ENCODE assay signal across 1 cellular context in the genomic region with DNA sequence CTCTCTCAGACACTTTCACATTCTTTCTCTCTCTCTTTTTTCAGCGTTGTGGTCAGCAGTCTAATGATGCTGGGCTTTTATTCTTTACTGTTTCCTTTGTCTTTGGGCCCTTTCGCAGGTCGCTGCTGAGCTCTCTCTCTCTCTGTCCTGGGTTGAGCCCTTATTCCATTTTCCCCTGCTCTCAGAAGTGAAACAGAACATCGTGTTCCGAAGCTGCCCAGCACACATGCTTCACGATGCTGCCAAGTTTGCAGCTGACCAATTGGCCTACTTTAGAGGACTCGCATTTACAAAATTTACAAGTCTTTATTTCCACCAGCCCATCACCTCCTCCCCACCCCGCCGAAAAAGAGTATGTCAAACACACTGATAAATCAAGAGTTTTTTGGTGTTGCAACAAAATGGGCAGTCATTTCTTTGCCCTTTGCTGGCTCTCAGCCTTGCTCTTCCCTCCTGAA.
TF ChIP-seq lines count a peak whose summit lies in the region.

No MANE protein-coding gene starts in this region.

TF ChIP-seq in SK-N-SH, 30 proteins besides CTCF, POLR2A, EP300 and RAD21 (continued from another document):
- TF ChIP-seq, protein P1, sequence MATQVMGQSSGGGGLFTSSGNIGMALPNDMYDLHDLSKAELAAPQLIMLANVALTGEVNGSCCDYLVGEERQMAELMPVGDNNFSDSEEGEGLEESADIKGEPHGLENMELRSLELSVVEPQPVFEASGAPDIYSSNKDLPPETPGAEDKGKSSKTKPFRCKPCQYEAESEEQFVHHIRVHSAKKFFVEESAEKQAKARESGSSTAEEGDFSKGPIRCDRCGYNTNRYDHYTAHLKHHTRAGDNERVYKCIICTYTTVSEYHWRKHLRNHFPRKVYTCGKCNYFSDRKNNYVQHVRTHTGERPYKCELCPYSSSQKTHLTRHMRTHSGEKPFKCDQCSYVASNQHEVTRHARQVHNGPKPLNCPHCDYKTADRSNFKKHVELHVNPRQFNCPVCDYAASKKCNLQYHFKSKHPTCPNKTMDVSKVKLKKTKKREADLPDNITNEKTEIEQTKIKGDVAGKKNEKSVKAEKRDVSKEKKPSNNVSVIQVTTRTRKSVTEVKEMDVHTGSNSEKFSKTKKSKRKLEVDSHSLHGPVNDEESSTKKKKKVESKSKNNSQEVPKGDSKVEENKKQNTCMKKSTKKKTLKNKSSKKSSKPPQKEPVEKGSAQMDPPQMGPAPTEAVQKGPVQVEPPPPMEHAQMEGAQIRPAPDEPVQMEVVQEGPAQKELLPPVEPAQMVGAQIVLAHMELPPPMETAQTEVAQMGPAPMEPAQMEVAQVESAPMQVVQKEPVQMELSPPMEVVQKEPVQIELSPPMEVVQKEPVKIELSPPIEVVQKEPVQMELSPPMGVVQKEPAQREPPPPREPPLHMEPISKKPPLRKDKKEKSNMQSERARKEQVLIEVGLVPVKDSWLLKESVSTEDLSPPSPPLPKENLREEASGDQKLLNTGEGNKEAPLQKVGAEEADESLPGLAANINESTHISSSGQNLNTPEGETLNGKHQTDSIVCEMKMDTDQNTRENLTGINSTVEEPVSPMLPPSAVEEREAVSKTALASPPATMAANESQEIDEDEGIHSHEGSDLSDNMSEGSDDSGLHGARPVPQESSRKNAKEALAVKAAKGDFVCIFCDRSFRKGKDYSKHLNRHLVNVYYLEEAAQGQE (IDR thresholded peaks at IDR 0.05; ENCODE audit: low read depth, low read length): no peak
- TF ChIP-seq NFIC (IDR thresholded peaks at IDR 0.05; ENCODE audit: borderline replicate concordance) (no peak), JUND (IDR thresholded peaks at IDR 0.05) (no peak), POLR2AphosphoS5 (IDR thresholded peaks at IDR 0.05; ENCODE audit: low read depth, low read length) (no peak), GATA2 (CRISPR knock-in tag; IDR thresholded peaks at IDR 0.05) (no peak), TAF1 (IDR thresholded peaks at IDR 0.05; ENCODE audit: borderline replicate concordance, low read depth, low read length) (no peak)
- TF ChIP-seq, protein P2, sequence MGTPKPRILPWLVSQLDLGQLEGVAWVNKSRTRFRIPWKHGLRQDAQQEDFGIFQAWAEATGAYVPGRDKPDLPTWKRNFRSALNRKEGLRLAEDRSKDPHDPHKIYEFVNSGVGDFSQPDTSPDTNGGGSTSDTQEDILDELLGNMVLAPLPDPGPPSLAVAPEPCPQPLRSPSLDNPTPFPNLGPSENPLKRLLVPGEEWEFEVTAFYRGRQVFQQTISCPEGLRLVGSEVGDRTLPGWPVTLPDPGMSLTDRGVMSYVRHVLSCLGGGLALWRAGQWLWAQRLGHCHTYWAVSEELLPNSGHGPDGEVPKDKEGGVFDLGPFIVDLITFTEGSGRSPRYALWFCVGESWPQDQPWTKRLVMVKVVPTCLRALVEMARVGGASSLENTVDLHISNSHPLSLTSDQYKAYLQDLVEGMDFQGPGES (IDR thresholded peaks at IDR 0.05; ENCODE audit: low read depth, low read length): no peak
- TF ChIP-seq, protein P3, sequence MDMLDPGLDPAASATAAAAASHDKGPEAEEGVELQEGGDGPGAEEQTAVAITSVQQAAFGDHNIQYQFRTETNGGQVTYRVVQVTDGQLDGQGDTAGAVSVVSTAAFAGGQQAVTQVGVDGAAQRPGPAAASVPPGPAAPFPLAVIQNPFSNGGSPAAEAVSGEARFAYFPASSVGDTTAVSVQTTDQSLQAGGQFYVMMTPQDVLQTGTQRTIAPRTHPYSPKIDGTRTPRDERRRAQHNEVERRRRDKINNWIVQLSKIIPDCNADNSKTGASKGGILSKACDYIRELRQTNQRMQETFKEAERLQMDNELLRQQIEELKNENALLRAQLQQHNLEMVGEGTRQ (IDR thresholded peaks at IDR 0.05; ENCODE audit: borderline replicate concordance, low read depth, low read length): no peak
